Comparison of ENCODE assay signal across 17 cellular contexts in the genomic region with DNA sequence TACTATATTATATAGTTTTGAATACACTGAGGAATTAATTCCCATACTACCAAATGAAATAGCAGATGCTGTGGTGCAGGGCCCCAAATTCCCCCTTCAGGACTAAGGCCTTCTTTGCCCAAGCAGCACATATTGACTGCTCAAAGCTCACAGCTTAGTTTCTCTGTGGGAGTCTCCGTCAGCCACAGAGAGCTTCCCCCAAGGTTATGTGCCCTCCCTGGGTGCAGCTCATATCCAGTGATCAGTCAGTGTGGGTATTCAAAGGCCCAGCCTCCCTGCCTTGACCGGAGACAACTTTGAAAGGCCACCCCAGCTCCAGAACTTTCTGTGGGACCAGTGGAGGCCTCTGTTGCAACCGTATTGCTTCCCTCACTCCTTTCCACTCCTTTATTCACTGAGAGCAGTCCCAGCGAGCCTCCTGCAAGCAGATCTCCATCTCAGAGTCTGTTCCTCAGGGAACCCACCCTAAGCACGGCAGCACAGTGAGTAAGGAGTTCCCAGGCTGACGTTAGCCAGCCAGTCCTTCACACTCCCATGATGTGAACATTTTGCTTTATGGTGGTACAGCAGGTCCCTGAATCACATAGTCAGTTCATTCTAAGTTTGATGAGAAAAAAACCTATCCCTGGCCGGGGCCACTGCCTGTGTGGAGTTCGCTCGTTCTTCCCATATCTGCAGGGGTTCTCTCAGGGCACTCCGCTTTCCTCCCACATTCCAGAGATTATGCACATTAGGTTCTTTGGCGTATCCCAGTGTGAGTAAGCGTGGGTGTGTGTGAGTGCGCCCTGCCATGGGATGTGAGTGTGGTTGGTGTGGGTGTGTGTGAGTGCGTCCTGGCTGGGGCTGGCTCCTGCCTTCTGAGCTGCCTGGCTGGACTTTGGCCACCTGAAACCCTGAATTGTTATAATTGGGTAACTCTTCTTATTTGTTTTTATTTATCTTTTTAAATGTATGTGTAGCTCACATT.
A peak's percentile ranks its signal among the peaks of the same experiment; 100 is the strongest.
DNase-seq lines count a peak whose midpoint lies in the region; ATAC-seq and TF ChIP-seq lines count a peak whose summit lies in the region.
"Had no signal": no experiment of that assay in that cellular context is flagged by ENCODE, and none has a peak within 500 bp of the region (broad histone marks: within the 10 kb centered on the region; RNA-seq: fewer than 3 reads in every experiment).

No MANE protein-coding gene starts in this region.

- no peak overlapping the region for H2AFZ ChIP-seq in hepatocyte

- H3K4me3 Mint-ChIP-seq in CD8-positive, alpha-beta T cell: no peak overlapping the region
- H3K4me3 Mint-ChIP-seq: CD8-positive, alpha-beta memory T cell; IgD-negative memory B cell; T-helper 1 cell treated with Interleukin-12 subunit alpha and Interleukin-12 subunit beta and Interleukin-4 antibody, amounts not matched to agents 30 μg/mL and 1 μg/mL, for 36 hours had no signal

- no peaks in the 10 kb centered on the region for H4K20me1 ChIP-seq in hepatocyte (ENCODE audit: insufficient read depth, poor library complexity, severe bottlenecking)

- peaks cover 43% of the 10 kb centered on the region for H3K4me1 ChIP-seq in hepatocyte (ENCODE audit: insufficient read depth)
- H3K4me1 ChIP-seq in CD8-positive, alpha-beta T cell (ENCODE audit: insufficient read depth, low read length): no peaks in the 10 kb centered on the region
- H3K4me1 ChIP-seq in gastroesophageal sphincter: no peaks in the 10 kb centered on the region

- POLR2A ChIA-PET in CD8-positive, alpha-beta T cell (lab: Charles Lee): no interaction called here

- 56% methylated on average over 14 of the region's 14 CpGs for WGBS in hepatocyte (ENCODE audit: low lambda C conversion rate, missing lambda C conversion rate)
- WGBS in gastroesophageal sphincter (ENCODE audit: low coverage in 1 of 2), 2 donors: 75 to 86% methylated on average over 4 to 11 of the region's 14 CpGs

- H3K4me1 Mint-ChIP-seq in CD8-positive, alpha-beta T cell (ENCODE audit: low read depth): no peaks in the 10 kb centered on the region
- H3K4me1 Mint-ChIP-seq: CD8-positive, alpha-beta memory T cell; IgD-negative memory B cell had no signal

- H3K9me2 ChIP-seq in hepatocyte (replicated peaks; ENCODE audit: insufficient read depth): no peaks in the 10 kb centered on the region

- no peaks in the 10 kb centered on the region for H3K79me2 ChIP-seq in hepatocyte

- TF ChIP-seq CTCF in astrocyte of the cerebellum (IDR thresholded peaks at IDR 0.05; ENCODE audit: low read depth, low read length, missing control alignments) (no peak), hepatocyte (IDR thresholded peaks at IDR 0.05; ENCODE audit: poor library complexity) (no peak), retinal pigment epithelial cell (conservative IDR thresholded peaks at IDR 0.05; ENCODE audit: low read depth, low read length) (no peak), gastroesophageal sphincter (IDR thresholded peaks at IDR 0.05) (no peak)
- no peak for TF ChIP-seq CTCF in CD8-positive, alpha-beta T cell (IDR thresholded peaks at IDR 0.05)

- peak overlapping the region; percentile 77 for H3K27ac ChIP-seq in hepatocyte
- H3K27ac ChIP-seq in CD8-positive, alpha-beta T cell (ENCODE audit: low read depth, low read length): no peak overlapping the region
- no peak overlapping the region for H3K27ac ChIP-seq in gastroesophageal sphincter
- H3K27ac ChIP-seq: ovary had no signal

- DNase-seq in HS-27A (ENCODE audit: low read depth): peak; percentile 46
- peak; percentile 84 for DNase-seq in astrocyte of the cerebellum (ENCODE audit: low read depth)
- peak; percentile 85 for DNase-seq in hepatocyte (ENCODE audit: low spot score)
- DNase-seq in retinal pigment epithelial cell (ENCODE audit: low read depth): peak; percentile 73
- DNase-seq in CD8-positive, alpha-beta T cell: no peak
- DNase-seq in inferior parietal cortex (ENCODE audit: extremely low spot score): no peak
- DNase-seq in NCI-H1436 treated with DMSO at 0.1 percent for 48 hours (lab: John Stamatoyannopoulos, UW): no peak
- DNase-seq: activated CD4-positive, alpha-beta T cell treated with anti-CD3 and anti-CD28 coated beads, Interleukin-2, amount 50 U/mL, for 48 hours; activated naive CD4-positive, alpha-beta T cell; CD8-positive, alpha-beta memory T cell; glutamatergic neuron; NCI-H2029; substantia nigra had no signal

- H3K27ac Mint-ChIP-seq in CD8-positive, alpha-beta T cell: no peak overlapping the region
- H3K27ac Mint-ChIP-seq: CD8-positive, alpha-beta memory T cell; IgD-negative memory B cell; T-helper 1 cell treated with Interleukin-12 subunit alpha and Interleukin-12 subunit beta and Interleukin-4 antibody, amounts not matched to agents 30 μg/mL and 1 μg/mL, for 36 hours had no signal

- TF ChIP-seq EP300 in gastroesophageal sphincter (IDR thresholded peaks at IDR 0.05): no peak

- H3K36me3 ChIP-seq in hepatocyte (replicated peaks; ENCODE audit: insufficient read depth, low read depth) (no peaks in the 10 kb centered on the region), gastroesophageal sphincter (no peaks in the 10 kb centered on the region)
- no peaks in the 10 kb centered on the region for H3K36me3 ChIP-seq in CD8-positive, alpha-beta T cell (ENCODE audit: insufficient read depth, low read length)
- H3K36me3 ChIP-seq: ovary had no signal

- H3K36me3 Mint-ChIP-seq in CD8-positive, alpha-beta T cell: no peaks in the 10 kb centered on the region

- H3K9me3 ChIP-seq in hepatocyte (ENCODE audit: low read depth) (no peaks in the 10 kb centered on the region), gastroesophageal sphincter (peaks cover 0 to 15% (median 0%) of the 10 kb centered on the region in 3 donors)
- H3K9me3 ChIP-seq in CD8-positive, alpha-beta T cell (ENCODE audit: low read length): no peaks in the 10 kb centered on the region
- H3K9me3 ChIP-seq: ovary had no signal

- in situ Hi-C loops in astrocyte of the cerebellum (cut with HindIII; ENCODE audit: low sequenced_read_pairs): no loop called here

- peaks cover 16% of the 10 kb centered on the region for H3K9me3 Mint-ChIP-seq in CD8-positive, alpha-beta T cell

- H3K27me3 Mint-ChIP-seq in CD8-positive, alpha-beta T cell (ENCODE audit: low read depth): peaks cover 2% of the 10 kb centered on the region

- CTCF ChIA-PET in CD8-positive, alpha-beta T cell (lab: Charles Lee): interaction anchor here (0.9 kb wide), 1 partner anchor 16 kb away, joined by 3 read pairs; no protein-coding TSS in a partner anchor

- H3K4me3 ChIP-seq in astrocyte of the cerebellum (ENCODE audit: low read depth, low read length) (no peak overlapping the region), hepatocyte (no peak overlapping the region), retinal pigment epithelial cell (ENCODE audit: low read length) (no peak overlapping the region), gastroesophageal sphincter (no peak overlapping the region)
- no peak overlapping the region for H3K4me3 ChIP-seq in CD8-positive, alpha-beta T cell (ENCODE audit: low read depth, low read length)
- H3K4me3 ChIP-seq: ovary had no signal

- ATAC-seq in CD8-positive, alpha-beta T cell: no peak
- no peak for ATAC-seq in gastroesophageal sphincter

- TF ChIP-seq POLR2A in gastroesophageal sphincter (IDR thresholded peaks at IDR 0.05): no peak

- no peaks in the 10 kb centered on the region for H3K27me3 ChIP-seq in hepatocyte
- no peaks in the 10 kb centered on the region for H3K27me3 ChIP-seq in CD8-positive, alpha-beta T cell (ENCODE audit: insufficient read depth, low read length)
- H3K27me3 ChIP-seq in gastroesophageal sphincter: peaks cover 9% of the 10 kb centered on the region
- H3K27me3 ChIP-seq: ovary had no signal

- intact Hi-C loops in CD8-positive, alpha-beta T cell (cut with DNase I, micrococcal nuclease): no loop called here

- H3K4me2 ChIP-seq in hepatocyte: peak overlapping the region; percentile 50

Comparison
In these comparisons a context has a peak if more than half of its experiments do, and no peak if none do; other contexts are left out.
1. DNase-seq: peak in HS-27A (single experiment), astrocyte of the cerebellum (single experiment), hepatocyte (single experiment) and retinal pigment epithelial cell (single experiment); none in CD8-positive, alpha-beta T cell (0 of 7), inferior parietal cortex (single experiment) and NCI-H1436 treated with DMSO at 0.1 percent for 48 hours (single experiment).